9 cellular contexts compared by ENCODE assay signal in the genomic region with DNA sequence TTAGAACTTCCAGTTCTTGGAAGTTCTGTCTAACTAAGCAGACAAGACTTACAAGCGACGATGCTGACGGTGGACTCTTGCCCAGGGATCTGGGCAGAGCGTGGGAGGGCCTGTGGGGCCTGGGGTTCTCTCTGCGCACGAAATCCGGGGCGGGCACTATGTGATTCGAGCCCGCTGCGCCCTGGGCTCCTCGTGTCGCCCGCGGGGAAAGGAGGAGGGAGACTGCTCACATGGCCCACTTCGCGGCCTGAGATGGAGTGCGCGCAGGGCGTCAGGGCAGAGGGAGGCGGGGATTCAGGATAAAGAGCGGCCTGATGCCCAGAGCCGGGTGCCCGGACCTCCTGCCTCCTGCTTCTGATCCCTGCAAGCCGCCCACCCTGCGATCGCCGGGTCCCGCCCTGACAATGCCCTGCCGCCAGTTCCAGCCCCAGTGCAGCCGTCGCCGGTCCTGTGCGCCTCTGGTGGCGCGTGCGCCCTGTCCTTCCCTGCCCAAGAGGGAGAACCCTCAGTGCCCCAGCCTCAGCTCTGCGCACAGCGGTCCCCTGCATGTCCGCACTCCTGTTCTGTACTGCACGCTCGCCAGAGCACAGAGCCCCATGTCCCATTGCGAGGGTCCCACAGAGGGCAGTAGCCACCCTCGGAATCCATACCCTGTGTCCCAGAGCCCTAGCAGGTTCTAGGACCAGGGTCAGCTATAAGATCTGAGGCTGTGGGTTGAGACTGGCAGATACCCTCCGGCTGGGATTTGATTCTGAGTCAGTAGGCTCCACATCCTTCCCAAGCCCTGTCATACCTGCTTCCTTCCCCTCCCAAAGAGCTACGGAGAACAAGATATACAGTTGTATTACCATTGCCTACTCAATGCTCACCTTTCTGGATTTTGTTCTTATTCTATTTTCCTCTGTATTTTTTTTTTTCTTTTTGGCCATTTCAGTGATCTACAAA.
DNase-seq lines count a peak whose midpoint lies in the region; ATAC-seq, FAIRE-seq and TF ChIP-seq lines count a peak whose summit lies in the region.
"Had no signal": no experiment of that assay in that cellular context is flagged by ENCODE, and none has a peak within 500 bp of the region (broad histone marks: within the 10 kb centered on the region; RNA-seq: fewer than 3 reads in every experiment).

No MANE protein-coding gene starts in this region.

- no peak for ATAC-seq in HG03280 (IDR thresholded peaks at IDR 0.05; ENCODE audit: unreplicated experiment)

- peaks cover 6% of the 10 kb centered on the region for H3K4me1 Mint-ChIP-seq in progenitor cell of endocrine pancreas (ENCODE audit: low read depth)

- no peaks in the 10 kb centered on the region for H3K36me3 ChIP-seq in H7 (replicated peaks; ENCODE audit: control insufficient read depth, insufficient read depth, low read length)
- no peaks in the 10 kb centered on the region for H3K36me3 ChIP-seq in esophagus squamous epithelium

- intact Hi-C loops in esophagus squamous epithelium (cut with DNase I): no loop called here

- H3K9me3 Mint-ChIP-seq in progenitor cell of endocrine pancreas (ENCODE audit: low read depth): no peaks in the 10 kb centered on the region

- H3K4me3 Mint-ChIP-seq in progenitor cell of endocrine pancreas (ENCODE audit: low read depth): peak overlapping the region; percentile 58

- peak overlapping the region; percentile 39; the same call in 1 of the 2 replicates for H3K4me3 ChIP-seq in H7 (ENCODE audit: insufficient read depth, low read depth, low read length)
- peak overlapping the region; percentile 3 to 36 for H3K4me3 ChIP-seq in foreskin fibroblast (ENCODE audit: low read depth in 1 of 2, low read length in 2 of 2)
- H3K4me3 ChIP-seq in esophagus squamous epithelium: peak overlapping the region in 2 of 4 donors; percentile 24 to 45

- peaks cover 0 to 9% (median 5%) of the 10 kb centered on the region in 3 donors for H3K4me1 ChIP-seq in esophagus squamous epithelium

- TF ChIP-seq CTCF in foreskin fibroblast (IDR thresholded peaks at IDR 0.05; ENCODE audit: low read depth, low read length): no peak
- TF ChIP-seq CTCF in progenitor cell of endocrine pancreas (IDR thresholded peaks at IDR 0.05; ENCODE audit: unreplicated experiment): no peak
- no peak for TF ChIP-seq CTCF in esophagus squamous epithelium (IDR thresholded peaks at IDR 0.05)

- peaks cover 15% of the 10 kb centered on the region for H3K27me3 Mint-ChIP-seq in progenitor cell of endocrine pancreas

- H3K27ac Mint-ChIP-seq in progenitor cell of endocrine pancreas: no peak overlapping the region

- 10 to 44% methylated on average over 2 to 10 of the region's 46 CpGs for WGBS in esophagus squamous epithelium, 2 donors

- FAIRE-seq in GM12891 (lab: Jason Lieb, UNC) (no peak), GM12892 (lab: Jason Lieb, UNC) (no peak)

- H3K36me3 Mint-ChIP-seq in progenitor cell of endocrine pancreas (ENCODE audit: insufficient read depth): no peaks in the 10 kb centered on the region

- DNase-seq in H7: peak; percentile 44
- DNase-seq in activated CD8-positive, alpha-beta memory T cell treated with anti-CD3 and anti-CD28 coated beads for 48 hours (ENCODE audit: low read depth in 2 of 3, low spot score in 2 of 3): peak in 2 of 3 experiments; percentile 2 to 4
- DNase-seq in foreskin fibroblast: peak; percentile 21 to 58
- DNase-seq in progenitor cell of endocrine pancreas (ENCODE audit: low spot score, unreplicated experiment): peak; percentile 9
- DNase-seq in GM12891 (ENCODE audit: insufficient read length, low spot score): no peak
- DNase-seq in GM12892 (ENCODE audit: insufficient read length): no peak
- DNase-seq in esophagus squamous epithelium (lab: John Stamatoyannopoulos, UW): no peak

- H3K9me3 ChIP-seq in esophagus squamous epithelium: no peaks in the 10 kb centered on the region

- peaks cover 9% of the 10 kb centered on the region; the same call in 1 of the 2 replicates for H3K27me3 ChIP-seq in H7 (ENCODE audit: control insufficient read depth, insufficient read depth, low read length)
- peaks cover 0 to 26% (median 0%) of the 10 kb centered on the region in 4 donors for H3K27me3 ChIP-seq in esophagus squamous epithelium

- TF ChIP-seq POLR2A in GM12891 (IDR thresholded peaks at IDR 0.05; ENCODE audit: low read depth, low read length) (no peak), GM12892 (IDR thresholded peaks at IDR 0.05; ENCODE audit: low read depth, low read length) (no peak), esophagus squamous epithelium (IDR thresholded peaks at IDR 0.05) (no peak)

- no peak overlapping the region for H3K27ac ChIP-seq in esophagus squamous epithelium
- H3K27ac ChIP-seq: KMS-11 had no signal

TF ChIP-seq in GM12891, 5 proteins besides CTCF, POLR2A, EP300 and RAD21:
- TF ChIP-seq PAX5 (IDR thresholded peaks at IDR 0.05; ENCODE audit: insufficient read depth, low read length, severe bottlenecking): no peak

Comparison
In these comparisons a context has a peak if more than half of its experiments do, and no peak if none do; other contexts are left out.
1. DNase-seq: peak in H7 (single experiment), activated CD8-positive, alpha-beta memory T cell treated with anti-CD3 and anti-CD28 coated beads for 48 hours (2 of 3), foreskin fibroblast (2 of 2) and progenitor cell of endocrine pancreas (single experiment); none in GM12891 (single experiment), GM12892 (single experiment) and esophagus squamous epithelium (single experiment).